In genomic region chr3:149480326-149481017, GRCh38 we compare ENCODE assay signal across 8 cellular contexts. TPM values are rescaled to one million over a fixed set of nuclear protein-coding genes. Genes with fewer than 3 reads are reported as not detected.
DNase-seq lines count a peak whose midpoint lies in the region; ATAC-seq, FAIRE-seq and TF ChIP-seq lines count a peak whose summit lies in the region.

No MANE protein-coding gene starts in this region.

- 78% methylated on average over 15 of the region's 15 CpGs for WGBS in lower leg skin, 2 donors

- TF ChIP-seq POLR2A in GM12891 (IDR thresholded peaks at IDR 0.05; ENCODE audit: low read depth, low read length) (no peak), lower leg skin (IDR thresholded peaks at IDR 0.05) (no peak)

- peak overlapping the region; percentile 28; the same call in 1 of the 2 replicates for H2AFZ ChIP-seq in MM.1S (ENCODE audit: low read length)

- H3K27me3 ChIP-seq in MM.1S (replicated peaks; ENCODE audit: insufficient read depth, low read length): no peaks in the 10 kb centered on the region

- H3K9me3 ChIP-seq in MM.1S (replicated peaks; ENCODE audit: insufficient read depth, low read length): no peaks in the 10 kb centered on the region

- H3K9ac ChIP-seq in MM.1S (ENCODE audit: low read length): no peak overlapping the region

- DNase-seq in A172 (ENCODE audit: low spot score): peak; percentile 89
- peak; percentile 48 for DNase-seq in GM12891 (ENCODE audit: insufficient read length, low spot score)
- peak; percentile 81 for DNase-seq in MM.1S
- peak; percentile 75 for DNase-seq in SKM-1 treated with dmso at 0.1 percent for 144 hours (lab: John Stamatoyannopoulos, UW; ENCODE audit: unreplicated experiment)
- peak; percentile 73 for DNase-seq in dedifferentiated amniotic fluid mesenchymal stem cell (ENCODE audit: extremely low spot score)
- DNase-seq in lower leg skin (ENCODE audit: low spot score in 2 of 2): peak; percentile 48 to 90
- DNase-seq in stimulated activated CD8-positive, alpha-beta memory T cell treated with anti-CD3 and anti-CD28 coated beads, Interleukin-4, amount 100 ng/mL, for 48 hours: peak; percentile 70

- no peaks in the 10 kb centered on the region for H4K20me1 ChIP-seq in MM.1S (ENCODE audit: insufficient read depth, low read length)

- no peaks in the 10 kb centered on the region for H3K36me3 ChIP-seq in MM.1S (replicated peaks; ENCODE audit: insufficient read depth, low read length)

- peak; percentile 97 for ATAC-seq in HG02588 (IDR thresholded peaks at IDR 0.05; ENCODE audit: unreplicated experiment)

- no peak overlapping the region for H3K27ac ChIP-seq in MM.1S (ENCODE audit: low read length)

- intact Hi-C loops in lower leg skin (cut with DNase I; ENCODE audit: low total_unique reads): no loop called here

- TF ChIP-seq CTCF in MM.1S (IDR thresholded peaks at IDR 0.05; ENCODE audit: low read length) (peak; percentile 93), lower leg skin (IDR thresholded peaks at IDR 0.05) (no peak)

- H3K79me2 ChIP-seq in MM.1S (ENCODE audit: low read length): no peaks in the 10 kb centered on the region

- peak; percentile 5 for FAIRE-seq in GM12891 (lab: Jason Lieb, UNC)

- no peak overlapping the region for H3K4me2 ChIP-seq in MM.1S (ENCODE audit: low read depth, low read length)

- H3F3A ChIP-seq in MM.1S (ENCODE audit: insufficient read depth, low read length): no peaks in the 10 kb centered on the region

- H3K9me2 ChIP-seq in MM.1S (replicated peaks; ENCODE audit: insufficient read depth, low read length): no peaks in the 10 kb centered on the region

- no peaks in the 10 kb centered on the region for H3K4me1 ChIP-seq in MM.1S (ENCODE audit: low read length)

- no peak overlapping the region for H3K4me3 ChIP-seq in MM.1S (ENCODE audit: low read length)
- no peak overlapping the region for H3K4me3 ChIP-seq in lower leg skin (ENCODE audit: low read depth, poor library complexity, severe bottlenecking)

TF ChIP-seq in GM12891, 5 proteins besides CTCF, POLR2A, EP300 and RAD21:
- no peak for TF ChIP-seq POLR2AphosphoS5 (IDR thresholded peaks at IDR 0.05; ENCODE audit: low read depth, low read length)
- no peak for TF ChIP-seq POU2F2 (IDR thresholded peaks at IDR 0.05; ENCODE audit: low read depth, low read length)
- TF ChIP-seq TAF1 (IDR thresholded peaks at IDR 0.05; ENCODE audit: low read depth, low read length): no peak
- TF ChIP-seq PAX5 (IDR thresholded peaks at IDR 0.05; ENCODE audit: insufficient read depth, low read length, severe bottlenecking): no peak
- no peak for TF ChIP-seq SPI1 (IDR thresholded peaks at IDR 0.05; ENCODE audit: low read depth, low read length)

RNA-seq across cellular contexts. Expression of gene TM4SF4, which starts 6.0 kb away (rescaled TPM):
- total RNA-seq in A172 (2014; rRNA removed; shearing (Covaris generic)): not detected in 2 replicates
- not detected for polyA plus RNA-seq in GM12891 (2012; ENCODE audit: low read depth, missing spikeins)
- not detected for total RNA-seq in lower leg skin
